8 cellular contexts compared by ENCODE assay signal in the genomic region with DNA sequence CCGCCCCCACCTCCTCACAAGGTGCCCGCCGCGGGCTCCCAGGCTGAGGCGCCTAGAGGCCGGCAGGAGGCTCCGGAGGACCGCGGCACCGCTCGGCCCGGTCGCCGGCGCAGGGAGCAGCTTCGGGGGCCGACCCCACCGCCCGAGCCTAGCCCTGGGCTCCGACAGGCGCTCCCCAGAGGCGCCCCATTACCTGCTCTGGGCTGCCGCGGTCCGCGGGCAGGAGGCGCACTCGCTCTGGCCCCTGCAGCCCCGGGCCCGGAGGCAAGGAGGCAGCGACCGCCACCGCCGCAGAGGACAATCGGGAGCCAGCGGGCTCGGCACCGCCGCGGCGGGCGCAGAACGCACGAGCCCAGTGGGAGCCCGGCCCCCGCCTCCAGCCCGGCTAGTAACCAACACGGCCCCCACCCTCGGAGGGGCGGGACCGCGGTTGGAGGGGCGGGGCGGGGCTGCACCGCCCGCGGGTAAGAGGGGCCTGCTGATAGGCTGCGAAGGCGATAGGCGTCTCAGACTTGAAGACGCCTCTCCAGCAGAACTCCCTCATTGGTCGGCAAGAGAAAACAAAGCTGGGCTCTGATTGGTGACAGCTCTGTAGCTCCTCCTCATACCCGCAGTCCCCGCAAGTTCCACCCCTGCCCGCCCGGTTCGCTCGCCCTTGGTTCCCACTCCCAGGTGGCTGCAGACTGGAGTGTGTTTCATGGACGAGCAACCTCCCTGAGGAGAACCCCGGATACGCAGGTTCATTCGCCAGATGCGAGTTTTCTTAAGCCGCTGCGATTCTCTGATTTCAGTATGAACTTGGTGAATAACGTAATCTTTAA. TPM values are rescaled to one million over a fixed set of nuclear protein-coding genes. Genes with fewer than 3 reads are reported as not detected.
A peak's percentile ranks its signal among the peaks of the same experiment; 100 is the strongest.
DNase-seq lines count a peak whose midpoint lies in the region; ATAC-seq and TF ChIP-seq lines count a peak whose summit lies in the region.

MPP7 (minus strand) TSS at position 397 of the 821 bp plus-strand sequence. CDS start 64,460 bp downstream, outside the sequence.

- H3K4me1 Mint-ChIP-seq in naive thymus-derived CD8-positive, alpha-beta T cell: peaks cover 30 to 76% (median 66%) of the 10 kb centered on the region in 4 donors
- H3K4me1 Mint-ChIP-seq in stimulated activated memory B cell treated with anti-CD40 and anti-IgM and Interleukin-4, amounts not matched to agents 10 μg/mL and 1 μg/mL and 100 μg/mL, for 72 hours: peaks cover 31% of the 10 kb centered on the region

- POLR2A ChIA-PET in naive thymus-derived CD8-positive, alpha-beta T cell (lab: Charles Lee): interaction anchor here (0.6 to 7.0 kb wide), 22 partner anchors 9 to 1148 kb away, joined by 3 to 210 read pairs (median 4); partner anchors contain the start of genes WAC and YME1L1

- peak within 1 kb of the TSS; percentile 93 to 98 (median 96) for H3K4me3 Mint-ChIP-seq in naive thymus-derived CD8-positive, alpha-beta T cell
- H3K4me3 Mint-ChIP-seq in stimulated activated memory B cell treated with anti-CD40 and anti-IgM and Interleukin-4, amounts not matched to agents 10 μg/mL and 1 μg/mL and 100 μg/mL, for 72 hours: peak within 1 kb of the TSS; percentile 97

- H3K27me3 Mint-ChIP-seq in naive thymus-derived CD8-positive, alpha-beta T cell: peaks cover 0 to 3% (median 0%) of the 10 kb centered on the region in 5 donors
- H3K27me3 Mint-ChIP-seq in stimulated activated memory B cell treated with anti-CD40 and anti-IgM and Interleukin-4, amounts not matched to agents 10 μg/mL and 1 μg/mL and 100 μg/mL, for 72 hours: peaks cover 44% of the 10 kb centered on the region

- H3K27ac Mint-ChIP-seq in naive thymus-derived CD8-positive, alpha-beta T cell: peak within 1 kb of the TSS; percentile 78 to 99 (median 96)
- H3K27ac Mint-ChIP-seq in stimulated activated memory B cell treated with anti-CD40 and anti-IgM and Interleukin-4, amounts not matched to agents 10 μg/mL and 1 μg/mL and 100 μg/mL, for 72 hours: peak within 1 kb of the TSS; percentile 82

- DNase-seq in ELF-1 (ENCODE audit: low read depth, low spot score): peak; percentile 99
- DNase-seq in HAP-1 (ENCODE audit: low spot score in 2 of 2): peak; percentile 95 to 99
- peak; percentile 93 for DNase-seq in M059J (ENCODE audit: low read depth)
- DNase-seq in activated effector memory CD4-positive, alpha-beta T cell treated with Interleukin-2 at 50 U/mL for 16 hours: peak; percentile 97
- DNase-seq in fibroblast of pulmonary artery (ENCODE audit: low read depth): peak; percentile 98
- DNase-seq in naive thymus-derived CD8-positive, alpha-beta T cell: peak; percentile 95 to 98 (median 97)

- no peaks in the 10 kb centered on the region for H3K9me3 Mint-ChIP-seq in naive thymus-derived CD8-positive, alpha-beta T cell
- H3K9me3 Mint-ChIP-seq in stimulated activated memory B cell treated with anti-CD40 and anti-IgM and Interleukin-4, amounts not matched to agents 10 μg/mL and 1 μg/mL and 100 μg/mL, for 72 hours: no peaks in the 10 kb centered on the region

- H3K36me3 Mint-ChIP-seq in naive thymus-derived CD8-positive, alpha-beta T cell: no peaks in the 10 kb centered on the region
- H3K36me3 Mint-ChIP-seq in stimulated activated memory B cell treated with anti-CD40 and anti-IgM and Interleukin-4, amounts not matched to agents 10 μg/mL and 1 μg/mL and 100 μg/mL, for 72 hours: no peaks in the 10 kb centered on the region

- H3K27me3 ChIP-seq in HAP-1 (ENCODE audit: low read depth): peaks cover 38% of the 10 kb centered on the region

- peaks cover 12% of the 10 kb centered on the region; the same call in 1 of the 2 replicates for H3K4me1 ChIP-seq in HAP-1

- ATAC-seq in naive thymus-derived CD8-positive, alpha-beta T cell: peak; percentile 92 to 93
- ATAC-seq in stimulated activated memory B cell treated with anti-CD40 and anti-IgM and Interleukin-4, amounts not matched to agents 10 μg/mL and 1 μg/mL and 100 μg/mL, for 72 hours: peak; percentile 97

- 0 out of 2 replicates have a peak, but pooled peaks have one; percentile 25 for TF ChIP-seq POLR2A in Raji (IDR thresholded peaks at IDR 0.05; ENCODE audit: insufficient read depth, low read depth, low read length)

- H3K9me3 ChIP-seq in HAP-1: no peaks in the 10 kb centered on the region

- H3K4me3 ChIP-seq in HAP-1 (peak within 1 kb of the TSS; percentile 53), fibroblast of pulmonary artery (replicated peaks; ENCODE audit: low read depth, low read length) (peak within 1 kb of the TSS; percentile 68)

- in situ Hi-C loops in HAP-1 (cut with MboI; ENCODE audit: low sequenced_read_pairs): no loop called here

- no peak for TF ChIP-seq CTCF in fibroblast of pulmonary artery (IDR thresholded peaks at IDR 0.05; ENCODE audit: low read length, missing control alignments)

- no peaks in the 10 kb centered on the region for H3K36me3 ChIP-seq in HAP-1 (replicated peaks)

RNA-seq across cellular contexts. Expression of gene MPP7, which starts in this region (rescaled TPM):
- total RNA-seq in M059J (2014; rRNA removed; shearing (Covaris generic)): 0.94 and 1.7 TPM in 2 replicates
- 10 to 100 TPM; 26.6 to 30.0 TPM for total RNA-seq in naive thymus-derived CD8-positive, alpha-beta T cell
- polyA plus RNA-seq in naive thymus-derived CD8-positive, alpha-beta T cell: 10 to 100 TPM; 33.3 to 41.2 (median 40.3) TPM

Comparison
In these comparisons a context has a peak if more than half of its experiments do, and no peak if none do; other contexts are left out.
1. Peak in every context shown above with its lines: DNase-seq, ATAC-seq and H3K4me3 ChIP-seq.
2. RNA of gene MPP7 (total RNA-seq): 26.6 to 30.0 TPM in naive thymus-derived CD8-positive, alpha-beta T cell; 0.94 to 1.7 TPM in M059J; every median in the first group is over 10 times any median in the second.